In the genomic region with DNA sequence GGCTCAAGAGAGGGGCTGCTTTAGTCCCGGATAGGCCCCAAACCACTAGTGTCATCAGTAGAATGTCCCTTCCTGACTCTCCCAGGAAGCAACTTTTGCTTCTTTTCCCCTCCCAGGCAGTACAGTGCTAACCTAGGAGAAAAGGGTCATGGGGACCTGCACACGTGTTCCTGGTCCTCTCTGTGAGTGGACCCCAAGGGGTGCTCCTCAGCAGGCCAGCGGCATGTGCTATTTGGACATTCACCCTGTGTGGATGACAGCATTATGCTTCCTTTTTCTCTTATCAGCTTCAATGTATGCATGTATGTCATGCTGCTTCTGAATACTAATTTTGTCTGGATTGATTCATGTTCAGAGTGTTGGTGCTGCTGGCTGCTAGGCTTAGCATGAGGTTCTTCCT, we compare ENCODE assay signal across 1 cellular context.
TF ChIP-seq lines count a peak whose summit lies in the region.

No MANE protein-coding gene starts in this region.

TF ChIP-seq in K562, 482 proteins besides CTCF, POLR2A, EP300 and RAD21:
- peak; percentile 55; the same call in 1 of the 2 replicates for TF ChIP-seq L3MBTL2 (IDR thresholded peaks at IDR 0.05)
- TF ChIP-seq CTBP1 (IDR thresholded peaks at IDR 0.05; ENCODE audit: borderline replicate concordance) = peak; percentile 21; the same call in 1 of the 2 replicates
- TF ChIP-seq ZNF644 (tag; IDR thresholded peaks at IDR 0.05; ENCODE audit: low read depth) = no peak
- TF ChIP-seq ATF7 (IDR thresholded peaks at IDR 0.05) = no peak
- no peak for TF ChIP-seq NFXL1 (CRISPR knock-in tag; IDR thresholded peaks at IDR 0.05)
- peak; percentile 49 for TF ChIP-seq MEIS2 (IDR thresholded peaks at IDR 0.05; ENCODE audit: partially characterized antibody)
- no peak for TF ChIP-seq ZNF347 (CRISPR knock-in tag; IDR thresholded peaks at IDR 0.05; ENCODE audit: low read depth)
- TF ChIP-seq SNIP1 (IDR thresholded peaks at IDR 0.05; ENCODE audit: low read depth) = no peak
- no peak for TF ChIP-seq NCOA2 (IDR thresholded peaks at IDR 0.05; ENCODE audit: partially characterized antibody in 2 of 2)
- no peak for TF ChIP-seq MED1 (CRISPR knock-in tag; IDR thresholded peaks at IDR 0.05; ENCODE audit: borderline replicate concordance)
- TF ChIP-seq, protein P1, sequence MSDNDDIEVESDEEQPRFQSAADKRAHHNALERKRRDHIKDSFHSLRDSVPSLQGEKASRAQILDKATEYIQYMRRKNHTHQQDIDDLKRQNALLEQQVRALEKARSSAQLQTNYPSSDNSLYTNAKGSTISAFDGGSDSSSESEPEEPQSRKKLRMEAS (CRISPR knock-in tag; IDR thresholded peaks at IDR 0.05) = peak; percentile 53; the same call in 1 of the 2 replicates
- TF ChIP-seq, protein P2, sequence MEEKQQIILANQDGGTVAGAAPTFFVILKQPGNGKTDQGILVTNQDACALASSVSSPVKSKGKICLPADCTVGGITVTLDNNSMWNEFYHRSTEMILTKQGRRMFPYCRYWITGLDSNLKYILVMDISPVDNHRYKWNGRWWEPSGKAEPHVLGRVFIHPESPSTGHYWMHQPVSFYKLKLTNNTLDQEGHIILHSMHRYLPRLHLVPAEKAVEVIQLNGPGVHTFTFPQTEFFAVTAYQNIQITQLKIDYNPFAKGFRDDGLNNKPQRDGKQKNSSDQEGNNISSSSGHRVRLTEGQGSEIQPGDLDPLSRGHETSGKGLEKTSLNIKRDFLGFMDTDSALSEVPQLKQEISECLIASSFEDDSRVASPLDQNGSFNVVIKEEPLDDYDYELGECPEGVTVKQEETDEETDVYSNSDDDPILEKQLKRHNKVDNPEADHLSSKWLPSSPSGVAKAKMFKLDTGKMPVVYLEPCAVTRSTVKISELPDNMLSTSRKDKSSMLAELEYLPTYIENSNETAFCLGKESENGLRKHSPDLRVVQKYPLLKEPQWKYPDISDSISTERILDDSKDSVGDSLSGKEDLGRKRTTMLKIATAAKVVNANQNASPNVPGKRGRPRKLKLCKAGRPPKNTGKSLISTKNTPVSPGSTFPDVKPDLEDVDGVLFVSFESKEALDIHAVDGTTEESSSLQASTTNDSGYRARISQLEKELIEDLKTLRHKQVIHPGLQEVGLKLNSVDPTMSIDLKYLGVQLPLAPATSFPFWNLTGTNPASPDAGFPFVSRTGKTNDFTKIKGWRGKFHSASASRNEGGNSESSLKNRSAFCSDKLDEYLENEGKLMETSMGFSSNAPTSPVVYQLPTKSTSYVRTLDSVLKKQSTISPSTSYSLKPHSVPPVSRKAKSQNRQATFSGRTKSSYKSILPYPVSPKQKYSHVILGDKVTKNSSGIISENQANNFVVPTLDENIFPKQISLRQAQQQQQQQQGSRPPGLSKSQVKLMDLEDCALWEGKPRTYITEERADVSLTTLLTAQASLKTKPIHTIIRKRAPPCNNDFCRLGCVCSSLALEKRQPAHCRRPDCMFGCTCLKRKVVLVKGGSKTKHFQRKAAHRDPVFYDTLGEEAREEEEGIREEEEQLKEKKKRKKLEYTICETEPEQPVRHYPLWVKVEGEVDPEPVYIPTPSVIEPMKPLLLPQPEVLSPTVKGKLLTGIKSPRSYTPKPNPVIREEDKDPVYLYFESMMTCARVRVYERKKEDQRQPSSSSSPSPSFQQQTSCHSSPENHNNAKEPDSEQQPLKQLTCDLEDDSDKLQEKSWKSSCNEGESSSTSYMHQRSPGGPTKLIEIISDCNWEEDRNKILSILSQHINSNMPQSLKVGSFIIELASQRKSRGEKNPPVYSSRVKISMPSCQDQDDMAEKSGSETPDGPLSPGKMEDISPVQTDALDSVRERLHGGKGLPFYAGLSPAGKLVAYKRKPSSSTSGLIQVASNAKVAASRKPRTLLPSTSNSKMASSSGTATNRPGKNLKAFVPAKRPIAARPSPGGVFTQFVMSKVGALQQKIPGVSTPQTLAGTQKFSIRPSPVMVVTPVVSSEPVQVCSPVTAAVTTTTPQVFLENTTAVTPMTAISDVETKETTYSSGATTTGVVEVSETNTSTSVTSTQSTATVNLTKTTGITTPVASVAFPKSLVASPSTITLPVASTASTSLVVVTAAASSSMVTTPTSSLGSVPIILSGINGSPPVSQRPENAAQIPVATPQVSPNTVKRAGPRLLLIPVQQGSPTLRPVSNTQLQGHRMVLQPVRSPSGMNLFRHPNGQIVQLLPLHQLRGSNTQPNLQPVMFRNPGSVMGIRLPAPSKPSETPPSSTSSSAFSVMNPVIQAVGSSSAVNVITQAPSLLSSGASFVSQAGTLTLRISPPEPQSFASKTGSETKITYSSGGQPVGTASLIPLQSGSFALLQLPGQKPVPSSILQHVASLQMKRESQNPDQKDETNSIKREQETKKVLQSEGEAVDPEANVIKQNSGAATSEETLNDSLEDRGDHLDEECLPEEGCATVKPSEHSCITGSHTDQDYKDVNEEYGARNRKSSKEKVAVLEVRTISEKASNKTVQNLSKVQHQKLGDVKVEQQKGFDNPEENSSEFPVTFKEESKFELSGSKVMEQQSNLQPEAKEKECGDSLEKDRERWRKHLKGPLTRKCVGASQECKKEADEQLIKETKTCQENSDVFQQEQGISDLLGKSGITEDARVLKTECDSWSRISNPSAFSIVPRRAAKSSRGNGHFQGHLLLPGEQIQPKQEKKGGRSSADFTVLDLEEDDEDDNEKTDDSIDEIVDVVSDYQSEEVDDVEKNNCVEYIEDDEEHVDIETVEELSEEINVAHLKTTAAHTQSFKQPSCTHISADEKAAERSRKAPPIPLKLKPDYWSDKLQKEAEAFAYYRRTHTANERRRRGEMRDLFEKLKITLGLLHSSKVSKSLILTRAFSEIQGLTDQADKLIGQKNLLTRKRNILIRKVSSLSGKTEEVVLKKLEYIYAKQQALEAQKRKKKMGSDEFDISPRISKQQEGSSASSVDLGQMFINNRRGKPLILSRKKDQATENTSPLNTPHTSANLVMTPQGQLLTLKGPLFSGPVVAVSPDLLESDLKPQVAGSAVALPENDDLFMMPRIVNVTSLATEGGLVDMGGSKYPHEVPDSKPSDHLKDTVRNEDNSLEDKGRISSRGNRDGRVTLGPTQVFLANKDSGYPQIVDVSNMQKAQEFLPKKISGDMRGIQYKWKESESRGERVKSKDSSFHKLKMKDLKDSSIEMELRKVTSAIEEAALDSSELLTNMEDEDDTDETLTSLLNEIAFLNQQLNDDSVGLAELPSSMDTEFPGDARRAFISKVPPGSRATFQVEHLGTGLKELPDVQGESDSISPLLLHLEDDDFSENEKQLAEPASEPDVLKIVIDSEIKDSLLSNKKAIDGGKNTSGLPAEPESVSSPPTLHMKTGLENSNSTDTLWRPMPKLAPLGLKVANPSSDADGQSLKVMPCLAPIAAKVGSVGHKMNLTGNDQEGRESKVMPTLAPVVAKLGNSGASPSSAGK (IDR thresholded peaks at IDR 0.05) = peak; percentile 47; the same call in 1 of the 2 replicates
- no peak for TF ChIP-seq FOXJ3 (CRISPR knock-in tag; IDR thresholded peaks at IDR 0.05)
- no peak for TF ChIP-seq DNMT1 (IDR thresholded peaks at IDR 0.05)
- TF ChIP-seq, protein P3, sequence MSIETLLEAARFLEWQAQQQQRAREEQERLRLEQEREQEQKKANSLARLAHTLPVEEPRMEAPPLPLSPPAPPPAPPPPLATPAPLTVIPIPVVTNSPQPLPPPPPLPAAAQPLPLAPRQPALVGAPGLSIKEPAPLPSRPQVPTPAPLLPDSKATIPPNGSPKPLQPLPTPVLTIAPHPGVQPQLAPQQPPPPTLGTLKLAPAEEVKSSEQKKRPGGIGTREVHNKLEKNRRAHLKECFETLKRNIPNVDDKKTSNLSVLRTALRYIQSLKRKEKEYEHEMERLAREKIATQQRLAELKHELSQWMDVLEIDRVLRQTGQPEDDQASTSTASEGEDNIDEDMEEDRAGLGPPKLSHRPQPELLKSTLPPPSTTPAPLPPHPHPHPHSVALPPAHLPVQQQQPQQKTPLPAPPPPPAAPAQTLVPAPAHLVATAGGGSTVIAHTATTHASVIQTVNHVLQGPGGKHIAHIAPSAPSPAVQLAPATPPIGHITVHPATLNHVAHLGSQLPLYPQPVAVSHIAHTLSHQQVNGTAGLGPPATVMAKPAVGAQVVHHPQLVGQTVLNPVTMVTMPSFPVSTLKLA (conservative IDR thresholded peaks at IDR 0.05) = 0 out of 4 replicates have a peak, but pooled peaks of 1 of the 2 experiments have one; percentile 15
- no peak for TF ChIP-seq IFI16 (CRISPR knock-in tag; IDR thresholded peaks at IDR 0.05)
- TF ChIP-seq DPF2 (IDR thresholded peaks at IDR 0.05) = peak; percentile 32; the same call in 1 of the 2 replicates
- TF ChIP-seq MYC (IDR thresholded peaks at IDR 0.05; ENCODE audit: low read depth, low read length) = peak; percentile 15; the same call in 1 of the 2 replicates
- no peak for TF ChIP-seq MYC (CRISPR knock-in tag; IDR thresholded peaks at IDR 0.05; ENCODE audit: borderline replicate concordance, low read depth)
- TF ChIP-seq, protein P4, sequence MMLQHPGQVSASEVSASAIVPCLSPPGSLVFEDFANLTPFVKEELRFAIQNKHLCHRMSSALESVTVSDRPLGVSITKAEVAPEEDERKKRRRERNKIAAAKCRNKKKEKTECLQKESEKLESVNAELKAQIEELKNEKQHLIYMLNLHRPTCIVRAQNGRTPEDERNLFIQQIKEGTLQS (IDR thresholded peaks at IDR 0.05) = no peak
- TF ChIP-seq, protein P4 (CRISPR knock-in tag; conservative IDR thresholded peaks at IDR 0.05) = no peak
- no peak for TF ChIP-seq TCFL5 (CRISPR knock-in tag; conservative IDR thresholded peaks at IDR 0.05)
- TF ChIP-seq, protein P5, sequence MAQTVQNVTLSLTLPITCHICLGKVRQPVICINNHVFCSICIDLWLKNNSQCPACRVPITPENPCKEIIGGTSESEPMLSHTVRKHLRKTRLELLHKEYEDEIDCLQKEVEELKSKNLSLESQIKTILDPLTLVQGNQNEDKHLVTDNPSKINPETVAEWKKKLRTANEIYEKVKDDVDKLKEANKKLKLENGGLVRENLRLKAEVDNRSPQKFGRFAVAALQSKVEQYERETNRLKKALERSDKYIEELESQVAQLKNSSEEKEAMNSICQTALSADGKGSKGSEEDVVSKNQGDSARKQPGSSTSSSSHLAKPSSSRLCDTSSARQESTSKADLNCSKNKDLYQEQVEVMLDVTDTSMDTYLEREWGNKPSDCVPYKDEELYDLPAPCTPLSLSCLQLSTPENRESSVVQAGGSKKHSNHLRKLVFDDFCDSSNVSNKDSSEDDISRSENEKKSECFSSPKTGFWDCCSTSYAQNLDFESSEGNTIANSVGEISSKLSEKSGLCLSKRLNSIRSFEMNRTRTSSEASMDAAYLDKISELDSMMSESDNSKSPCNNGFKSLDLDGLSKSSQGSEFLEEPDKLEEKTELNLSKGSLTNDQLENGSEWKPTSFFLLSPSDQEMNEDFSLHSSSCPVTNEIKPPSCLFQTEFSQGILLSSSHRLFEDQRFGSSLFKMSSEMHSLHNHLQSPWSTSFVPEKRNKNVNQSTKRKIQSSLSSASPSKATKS (CRISPR knock-in tag; IDR thresholded peaks at IDR 0.05) = no peak
TF ChIP-seq in K562: peak in this region for 8.
